ENCODE assay signal across 1 cellular context in the genomic region with DNA sequence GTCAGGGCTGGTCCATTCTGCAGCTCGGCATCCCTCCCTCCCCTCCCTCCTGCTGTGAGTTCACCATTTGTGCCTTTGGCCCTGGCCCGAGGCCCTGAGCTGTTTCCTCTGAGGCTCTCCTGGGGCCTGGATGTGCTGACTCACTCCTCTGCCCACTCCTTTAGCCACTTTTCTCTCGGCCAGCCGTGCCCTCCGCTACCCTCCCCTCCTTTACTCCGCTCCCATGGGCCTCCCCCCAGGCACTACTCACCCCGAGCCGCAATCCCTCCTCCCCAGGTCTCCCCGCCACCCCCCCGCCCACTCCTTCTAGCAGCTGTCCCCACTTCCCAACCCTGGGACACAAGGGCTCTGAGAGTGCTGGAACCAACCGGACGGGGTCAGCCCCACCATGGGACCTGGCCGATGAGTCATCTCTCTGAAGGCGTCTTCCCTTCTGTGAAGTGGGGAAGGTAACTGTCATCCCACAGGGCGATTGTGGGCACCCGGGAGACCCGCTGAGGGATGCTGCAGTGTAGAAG.
TF ChIP-seq lines count a peak whose summit lies in the region.

No MANE protein-coding gene starts in this region.

TF ChIP-seq in IMR-90, 13 proteins besides CTCF, POLR2A, EP300 and RAD21:
- TF ChIP-seq CEBPB (IDR thresholded peaks at IDR 0.05; ENCODE audit: low read depth, low read length) (no peak), MAFK (IDR thresholded peaks at IDR 0.05; ENCODE audit: low read depth, low read length) (peak; percentile 56; the same call in 1 of the 2 replicates), MAZ (IDR thresholded peaks at IDR 0.05; ENCODE audit: borderline replicate concordance, low read depth, low read length) (peak; percentile 59), NFE2L2 (IDR thresholded peaks at IDR 0.05; ENCODE audit: low read depth, low read length) (peak; percentile 87), FOS (IDR thresholded peaks at IDR 0.05; ENCODE audit: low read depth, low read length) (peak; percentile 64)
- TF ChIP-seq, protein P1, sequence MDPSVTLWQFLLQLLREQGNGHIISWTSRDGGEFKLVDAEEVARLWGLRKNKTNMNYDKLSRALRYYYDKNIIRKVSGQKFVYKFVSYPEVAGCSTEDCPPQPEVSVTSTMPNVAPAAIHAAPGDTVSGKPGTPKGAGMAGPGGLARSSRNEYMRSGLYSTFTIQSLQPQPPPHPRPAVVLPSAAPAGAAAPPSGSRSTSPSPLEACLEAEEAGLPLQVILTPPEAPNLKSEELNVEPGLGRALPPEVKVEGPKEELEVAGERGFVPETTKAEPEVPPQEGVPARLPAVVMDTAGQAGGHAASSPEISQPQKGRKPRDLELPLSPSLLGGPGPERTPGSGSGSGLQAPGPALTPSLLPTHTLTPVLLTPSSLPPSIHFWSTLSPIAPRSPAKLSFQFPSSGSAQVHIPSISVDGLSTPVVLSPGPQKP (IDR thresholded peaks at IDR 0.05; ENCODE audit: borderline replicate concordance, low read depth, low read length) = no peak
